Comparison of ENCODE assay signal across 38 cellular contexts in the genomic region with DNA sequence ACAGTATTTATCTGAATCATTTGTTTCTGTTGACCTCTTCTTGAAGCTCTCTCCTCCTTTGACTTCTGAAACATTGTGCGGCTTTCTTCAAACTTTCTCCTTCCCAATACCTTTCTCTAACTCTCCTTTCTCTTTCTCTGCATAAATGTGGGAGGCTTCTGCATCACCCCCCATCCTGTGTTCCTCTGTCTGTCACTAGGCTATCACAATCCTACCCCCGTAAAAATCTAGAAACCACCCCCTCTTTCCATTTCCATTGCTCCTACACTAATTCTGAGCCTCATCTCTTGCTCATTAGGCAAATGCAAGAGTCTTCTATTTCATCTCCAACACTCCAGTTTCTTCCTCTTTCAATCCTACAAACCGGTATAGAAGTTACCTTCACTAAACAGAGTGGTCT. TPM values are rescaled to one million over a fixed set of nuclear protein-coding genes. Genes with fewer than 3 reads are reported as not detected.
DNase-seq lines count a peak whose midpoint lies in the region; TF ChIP-seq lines count a peak whose summit lies in the region.
"Had no signal": no experiment of that assay in that cellular context is flagged by ENCODE, and none has a peak within 500 bp of the region (broad histone marks: within the 10 kb centered on the region; RNA-seq: fewer than 3 reads in every experiment).

No MANE protein-coding gene starts in this region.

- H3K79me2 ChIP-seq in PC-9 (ENCODE audit: low read depth) (no peaks in the 10 kb centered on the region), neural progenitor cell (ENCODE audit: low read depth) (no peaks in the 10 kb centered on the region)

- in situ Hi-C loops in GM13977 (cut with MboI; ENCODE audit: low pct_unique_long_range_greater_than_20kb, low sequenced_read_pairs, unreplicated experiment): no loop called here

- H3K4me1 Mint-ChIP-seq in neural progenitor cell: no peaks in the 10 kb centered on the region
- H3K4me1 Mint-ChIP-seq: B cell; CD14-positive monocyte; CD4-positive, alpha-beta memory T cell; CD4-positive, CD25-positive, alpha-beta regulatory T cell; CD8-positive, alpha-beta memory T cell had no signal

- H3K27ac Mint-ChIP-seq in neural progenitor cell: no peak overlapping the region
- H3K27ac Mint-ChIP-seq: B cell; CD4-positive, alpha-beta memory T cell; CD4-positive, alpha-beta T cell; CD8-positive, alpha-beta memory T cell; CD8-positive, alpha-beta T cell had no signal

- H4K20me1 ChIP-seq in PC-9 (ENCODE audit: insufficient read depth) (no peaks in the 10 kb centered on the region), neural progenitor cell (ENCODE audit: low read depth) (no peaks in the 10 kb centered on the region)
- H4K20me1 ChIP-seq: BLaER1; BLaER1 treated with 17β-estradiol and CSF1 and Interleukin-3, amounts not matched to agents 10 nM and 100 nM had no signal

- H3K4me2 ChIP-seq in PC-9 (no peak overlapping the region), neural progenitor cell (no peak overlapping the region)
- H3K4me2 ChIP-seq: A549; BLaER1; BLaER1 treated with 17β-estradiol and CSF1 and Interleukin-3, amounts not matched to agents 10 nM and 100 nM had no signal

- H3K4me1 ChIP-seq in HEK293 (ENCODE audit: control insufficient read depth, insufficient read depth, low read length) (no peaks in the 10 kb centered on the region), PC-9 (replicated peaks; ENCODE audit: insufficient read depth) (no peaks in the 10 kb centered on the region), neural progenitor cell (peaks cover 6% of the 10 kb centered on the region)
- H3K4me1 ChIP-seq: A549; BE2C; BLaER1; BLaER1 treated with 17β-estradiol and CSF1 and Interleukin-3, amounts not matched to agents 10 nM and 100 nM; Caco-2 had no signal

- H2AFZ ChIP-seq in PC-9 (peak overlapping the region; percentile 36; the same call in 1 of the 2 replicates), neural progenitor cell (replicated peaks) (peak overlapping the region; percentile 57)

- peaks cover 11% of the 10 kb centered on the region for H3K9me3 Mint-ChIP-seq in neural progenitor cell
- H3K9me3 Mint-ChIP-seq: CD4-positive, alpha-beta T cell had no signal

- no peaks in the 10 kb centered on the region for H3K36me3 ChIP-seq in HEK293 (ENCODE audit: control insufficient read depth in 2 of 2, insufficient read depth in 1 of 2, low read length in 2 of 2)
- no peaks in the 10 kb centered on the region for H3K36me3 ChIP-seq in PC-9 (ENCODE audit: low read depth)
- no peaks in the 10 kb centered on the region for H3K36me3 ChIP-seq in neural progenitor cell
- H3K36me3 ChIP-seq: BE2C; BLaER1; BLaER1 treated with 17β-estradiol and CSF1 and Interleukin-3, amounts not matched to agents 10 nM and 100 nM had no signal

- H3K4me3 Mint-ChIP-seq in neural progenitor cell: no peak overlapping the region
- H3K4me3 Mint-ChIP-seq: B cell; CD14-positive monocyte; CD4-positive, alpha-beta memory T cell; CD4-positive, alpha-beta T cell; CD4-positive, CD25-positive, alpha-beta regulatory T cell; CD8-positive, alpha-beta memory T cell; CD8-positive, alpha-beta T cell had no signal

- POLR2A ChIA-PET in HEK293 (lab: Yijun Ruan, JAX) (no interaction called here), PC-9 (lab: Charles Lee; ENCODE audit: unreplicated experiment) (no interaction called here)

- intact Hi-C loops in PC-9 (cut with micrococcal nuclease; ENCODE audit: unreplicated experiment): no loop called here

- DNase-seq in PC-9 (no peak), neural progenitor cell (ENCODE audit: low spot score) (no peak), putamen (ENCODE audit: low spot score) (peak; percentile 80), GM13977 (ENCODE audit: low spot score) (no peak), NCI-H187 treated with DMSO at 0.1 percent for 48 hours (lab: John Stamatoyannopoulos, UW) (no peak), NCI-H2107 (lab: John Stamatoyannopoulos, UW) (no peak), HK-2 (ENCODE audit: unreplicated experiment) (no peak)
- DNase-seq: 8988T; ACHN; AML-193; BE2C; C1 segment of cervical spinal cord; Caco-2; Calu3; CD4-positive, alpha-beta memory T cell; CD4-positive, alpha-beta T cell; CD4-positive, CD25-positive, alpha-beta regulatory T cell; CD8-positive, alpha-beta memory T cell; CD8-positive, alpha-beta T cell; COR-L47; DMS 273 treated with DMSO at 0.1 percent for 48 hours; DMS153; DMS53; DMS79; DMS79 treated with DMSO at 0.1 percent for 48 hours; DND-41; EL had no signal

- no peak overlapping the region for H3K9ac ChIP-seq in neural progenitor cell
- H3K9ac ChIP-seq: BLaER1; BLaER1 treated with 17β-estradiol and CSF1 and Interleukin-3, amounts not matched to agents 10 nM and 100 nM had no signal

- peaks cover 2% of the 10 kb centered on the region for H3K27me3 Mint-ChIP-seq in neural progenitor cell (ENCODE audit: insufficient read depth, low read depth)
- H3K27me3 Mint-ChIP-seq: B cell had no signal

- BruUV-seq in PC-9 (replicated peaks; lab: Mats Ljungman, UMichigan): no TSS peak

- no peaks in the 10 kb centered on the region for H3K9me2 ChIP-seq in PC-9 (ENCODE audit: insufficient read depth)

- CTCF ChIA-PET in HEK293 (lab: Yijun Ruan, JAX): no interaction called here
- CTCF ChIA-PET in PC-9 (lab: Charles Lee): no interaction called here

- H3F3A ChIP-seq in PC-9 (ENCODE audit: insufficient read depth, low read depth) (no peaks in the 10 kb centered on the region), neural progenitor cell (ENCODE audit: low read depth) (no peaks in the 10 kb centered on the region)

- H3K4me3 ChIP-seq in HEK293 (ENCODE audit: low read depth, low read length): no peak overlapping the region
- H3K4me3 ChIP-seq in PC-9: no peak overlapping the region
- no peak overlapping the region for H3K4me3 ChIP-seq in neural progenitor cell
- H3K4me3 ChIP-seq: A549; BLaER1; BLaER1 treated with 17β-estradiol and CSF1 and Interleukin-3, amounts not matched to agents 10 nM and 100 nM had no signal

- H3K27ac ChIP-seq in HEK293 (ENCODE audit: extremely low read depth, low read depth, low read length) (no peak overlapping the region), PC-9 (no peak overlapping the region), neural progenitor cell (no peak overlapping the region)
- H3K27ac ChIP-seq: 22Rv1; A549; BLaER1; BLaER1 treated with 17β-estradiol and CSF1 and Interleukin-3, amounts not matched to agents 10 nM and 100 nM; C4-2B had no signal

- H3K36me3 Mint-ChIP-seq in neural progenitor cell: no peaks in the 10 kb centered on the region
- H3K36me3 Mint-ChIP-seq: CD14-positive monocyte; CD4-positive, alpha-beta memory T cell; CD8-positive, alpha-beta memory T cell; CD8-positive, alpha-beta T cell had no signal

- H3K9me3 ChIP-seq in HEK293 (ENCODE audit: control insufficient read depth, insufficient read depth, low read depth, low read length): no peaks in the 10 kb centered on the region
- no peaks in the 10 kb centered on the region for H3K9me3 ChIP-seq in PC-9 (ENCODE audit: insufficient read depth, low read depth)
- H3K9me3 ChIP-seq in neural progenitor cell (ENCODE audit: low read depth): no peaks in the 10 kb centered on the region
- H3K9me3 ChIP-seq: A549, BE2C, Caco-2 had no signal

- H3K27me3 ChIP-seq in PC-9 (ENCODE audit: insufficient read depth, low read depth): no peaks in the 10 kb centered on the region
- no peaks in the 10 kb centered on the region for H3K27me3 ChIP-seq in neural progenitor cell
- H3K27me3 ChIP-seq: BE2C; BLaER1; BLaER1 treated with 17β-estradiol and CSF1 and Interleukin-3, amounts not matched to agents 10 nM and 100 nM had no signal

- TF ChIP-seq CTCF in HEK293 (tag by site-specific recombination; IDR thresholded peaks at IDR 0.05) (no peak), PC-9 (conservative IDR thresholded peaks at IDR 0.05) (no peak), neural progenitor cell (IDR thresholded peaks at IDR 0.05) (no peak), GM13977 (IDR thresholded peaks at IDR 0.05; ENCODE audit: extremely low read depth, insufficient read depth, missing control alignments) (no peak)

TF ChIP-seq in HEK293, 187 proteins besides CTCF, POLR2A, EP300 and RAD21:
- TF ChIP-seq PRDM1 (tag by site-specific recombination; IDR thresholded peaks at IDR 0.05) (peak; percentile 60), ZNF239 (tag by site-specific recombination; IDR thresholded peaks at IDR 0.05) (no peak), ZBTB7A (tag by site-specific recombination; IDR thresholded peaks at IDR 0.05; ENCODE audit: low read depth) (no peak), IKZF3 (tag by site-specific recombination; IDR thresholded peaks at IDR 0.05) (no peak), MEIS1 (CRISPR knock-in tag; IDR thresholded peaks at IDR 0.05; ENCODE audit: borderline replicate concordance) (no peak)
- TF ChIP-seq, protein P1, sequence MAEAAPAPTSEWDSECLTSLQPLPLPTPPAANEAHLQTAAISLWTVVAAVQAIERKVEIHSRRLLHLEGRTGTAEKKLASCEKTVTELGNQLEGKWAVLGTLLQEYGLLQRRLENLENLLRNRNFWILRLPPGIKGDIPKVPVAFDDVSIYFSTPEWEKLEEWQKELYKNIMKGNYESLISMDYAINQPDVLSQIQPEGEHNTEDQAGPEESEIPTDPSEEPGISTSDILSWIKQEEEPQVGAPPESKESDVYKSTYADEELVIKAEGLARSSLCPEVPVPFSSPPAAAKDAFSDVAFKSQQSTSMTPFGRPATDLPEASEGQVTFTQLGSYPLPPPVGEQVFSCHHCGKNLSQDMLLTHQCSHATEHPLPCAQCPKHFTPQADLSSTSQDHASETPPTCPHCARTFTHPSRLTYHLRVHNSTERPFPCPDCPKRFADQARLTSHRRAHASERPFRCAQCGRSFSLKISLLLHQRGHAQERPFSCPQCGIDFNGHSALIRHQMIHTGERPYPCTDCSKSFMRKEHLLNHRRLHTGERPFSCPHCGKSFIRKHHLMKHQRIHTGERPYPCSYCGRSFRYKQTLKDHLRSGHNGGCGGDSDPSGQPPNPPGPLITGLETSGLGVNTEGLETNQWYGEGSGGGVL (tag by site-specific recombination; IDR thresholded peaks at IDR 0.05): no peak
TF ChIP-seq in HEK293: peak in this region for 1.

RNA-seq across cellular contexts. Expression of a gene that starts 32.2 kb away (rescaled TPM):
- 2.8 and 4.1 TPM in 2 replicates for total RNA-seq in PC-9 (2021)
- 22.9 and 35.8 TPM in 2 replicates for total RNA-seq in neural progenitor cell (ENCODE audit: low replicate concordance)
- total RNA-seq: A172; A673; B cell; CD4-positive, alpha-beta memory T cell; CD4-positive, alpha-beta T cell; CD4-positive, CD25-positive, alpha-beta regulatory T cell; CD8-positive, alpha-beta memory T cell; CD8-positive, alpha-beta T cell; Daoy had no signal
